18 cellular contexts compared by ENCODE assay signal in genomic region chr10:116771891-116772290, GRCh38. TPM values are rescaled to one million over a fixed set of nuclear protein-coding genes. Genes with fewer than 3 reads are reported as not detected.
DNase-seq lines count a peak whose midpoint lies in the region; ATAC-seq and TF ChIP-seq lines count a peak whose summit lies in the region.
"Had no signal": no experiment of that assay in that cellular context is flagged by ENCODE, and none has a peak within 500 bp of the region (broad histone marks: within the 10 kb centered on the region; RNA-seq: fewer than 3 reads in every experiment).

No MANE protein-coding gene starts in this region.

- TF ChIP-seq EP300 in suprapubic skin (IDR thresholded peaks at IDR 0.05), result no peak

- H3K4me3 ChIP-seq in right atrium auricular region (no peak overlapping the region), RWPE2 (ENCODE audit: severe bottlenecking) (no peak overlapping the region), suprapubic skin (no peak overlapping the region)
- H3K4me3 ChIP-seq: HAP-1, Peyer's patch had no signal

- no peaks in the 10 kb centered on the region for H3K36me3 ChIP-seq in right atrium auricular region
- H3K36me3 ChIP-seq in RWPE2 (ENCODE audit: low read depth), result no peaks in the 10 kb centered on the region
- no peaks in the 10 kb centered on the region for H3K36me3 ChIP-seq in suprapubic skin
- H3K36me3 ChIP-seq: HAP-1, Peyer's patch had no signal

- 64% methylated on average over 7 of the region's 8 CpGs for WGBS in suprapubic skin

- no peak for TF ChIP-seq CTCF in right atrium auricular region (IDR thresholded peaks at IDR 0.05)
- no peak for TF ChIP-seq CTCF in RWPE2 (IDR thresholded peaks at IDR 0.05; ENCODE audit: poor library complexity, severe bottlenecking)
- TF ChIP-seq CTCF in suprapubic skin (IDR thresholded peaks at IDR 0.05), result no peak

- H3K4me1 ChIP-seq in right atrium auricular region, result peaks cover 0 to 24% of the 10 kb centered on the region in 2 donors
- H3K4me1 ChIP-seq in RWPE2 (ENCODE audit: insufficient read depth, poor library complexity, severe bottlenecking), result peaks cover 29% of the 10 kb centered on the region
- peaks cover 37% of the 10 kb centered on the region for H3K4me1 ChIP-seq in suprapubic skin
- H3K4me1 ChIP-seq: HAP-1 had no signal

- TF ChIP-seq POLR2A in suprapubic skin (IDR thresholded peaks at IDR 0.05), result no peak

- H3K27ac ChIP-seq in right atrium auricular region (peak overlapping the region; percentile 42 to 48), RWPE2 (ENCODE audit: poor library complexity, severe bottlenecking) (peak overlapping the region; percentile 79), suprapubic skin (no peak overlapping the region)

- intact Hi-C loops in cardiac septum (cut with DNase I), result no loop called here

- no peaks in the 10 kb centered on the region for H3K27me3 ChIP-seq in right atrium auricular region
- H3K27me3 ChIP-seq in RWPE2 (ENCODE audit: insufficient read depth, poor library complexity, severe bottlenecking), result no peaks in the 10 kb centered on the region
- no peaks in the 10 kb centered on the region for H3K27me3 ChIP-seq in suprapubic skin
- H3K27me3 ChIP-seq: Peyer's patch had no signal

- H3K9me3 ChIP-seq in right atrium auricular region (no peaks in the 10 kb centered on the region), RWPE2 (ENCODE audit: severe bottlenecking) (no peaks in the 10 kb centered on the region), suprapubic skin (no peaks in the 10 kb centered on the region)
- H3K9me3 ChIP-seq: HAP-1, Peyer's patch had no signal

- no peak for ATAC-seq in RWPE2 (ENCODE audit: low read depth)
- no peak for ATAC-seq in GM21390 (IDR thresholded peaks at IDR 0.05; ENCODE audit: unreplicated experiment)

- DNase-seq in right atrium auricular region (ENCODE audit: low spot score) (no peak), cardiac septum (ENCODE audit: low spot score) (no peak), RWPE2 (ENCODE audit: low spot score) (no peak), mesenteric fat pad (ENCODE audit: low spot score) (peak; percentile 75), suprapubic skin (ENCODE audit: low spot score in 2 of 2) (peak; percentile 66 to 68), NCI-H2227 (lab: John Stamatoyannopoulos, UW; ENCODE audit: unreplicated experiment) (no peak)
- DNase-seq in activated T-cell treated with anti-CD3 and anti-CD28 coated beads, Interleukin-2, amount 50 U/mL, for 1 hour, result no peak
- DNase-seq: AML-193; Calu3; CD4-positive, alpha-beta T cell; DMS79 treated with DMSO at 0.1 percent for 48 hours; NCI-H1436 treated with DMSO at 0.1 percent for 48 hours; NCI-H2081 treated with DMSO at 0.1 percent for 48 hours; NCI-H345; SIG-M5 had no signal

RNA-seq across cellular contexts. Expression of gene HSPA12A, which starts 29.5 kb away (rescaled TPM):
- total RNA-seq in right atrium auricular region (10 to 100 TPM; 10.1 to 11.5 TPM), cardiac septum (8.1 TPM), mesenteric fat pad (86.9 TPM), suprapubic skin (10 to 100 TPM in 3 of 4 donors, 1 to 10 TPM in 1; 9.6 to 26.6 (median 18.2) TPM)

Comparison
In these comparisons a context has a peak if more than half of its experiments do, and no peak if none do; other contexts are left out.
1. DNase-seq: peak in mesenteric fat pad (single experiment) and suprapubic skin (2 of 2); none in right atrium auricular region (single experiment), cardiac septum (single experiment), RWPE2 (single experiment), NCI-H2227 (single experiment) and activated T-cell treated with anti-CD3 and anti-CD28 coated beads, Interleukin-2, amount 50 U/mL, for 1 hour (single experiment).